ENCODE assay signal across 8 cellular contexts in genomic region chr19:42989186-42989585, GRCh38. TPM values are rescaled to one million over a fixed set of nuclear protein-coding genes. Genes with fewer than 3 reads are reported as not detected.
"Had no signal": no experiment of that assay in that cellular context is flagged by ENCODE, and none has a peak within 500 bp of the region (broad histone marks: within the 10 kb centered on the region; RNA-seq: fewer than 3 reads in every experiment).

No MANE protein-coding gene starts in this region.

RNA-seq across cellular contexts. Expression of gene PSG11, which starts 37.1 kb away (rescaled TPM):
- total RNA-seq: activated CD4-positive, alpha-beta memory T cell treated with anti-CD3 and anti-CD28 coated beads, Interleukin-2, amount 10 ng/mL, durations not matched to agents 7 days and 5 days; activated CD8-positive, alpha-beta memory T cell treated with anti-CD3 and anti-CD28 coated beads, Interleukin-2, amount 10 ng/mL, durations not matched to agents 7 days and 5 days; cardiac muscle cell; chondrocyte; colonic mucosa; OCI-LY7; PC-9; Right ventricle myocardium superior had no signal
- polyA plus RNA-seq: cardiac muscle cell had no signal

RNA-seq across cellular contexts. Expression of gene PSG7, which starts 52.2 kb away (rescaled TPM):
- total RNA-seq: activated CD4-positive, alpha-beta memory T cell treated with anti-CD3 and anti-CD28 coated beads, Interleukin-2, amount 10 ng/mL, durations not matched to agents 7 days and 5 days; activated CD8-positive, alpha-beta memory T cell treated with anti-CD3 and anti-CD28 coated beads, Interleukin-2, amount 10 ng/mL, durations not matched to agents 7 days and 5 days; cardiac muscle cell; chondrocyte; colonic mucosa; OCI-LY7; PC-9; Right ventricle myocardium superior had no signal
- polyA plus RNA-seq: cardiac muscle cell had no signal
